ENCODE assay signal across 15 cellular contexts in the genomic region with DNA sequence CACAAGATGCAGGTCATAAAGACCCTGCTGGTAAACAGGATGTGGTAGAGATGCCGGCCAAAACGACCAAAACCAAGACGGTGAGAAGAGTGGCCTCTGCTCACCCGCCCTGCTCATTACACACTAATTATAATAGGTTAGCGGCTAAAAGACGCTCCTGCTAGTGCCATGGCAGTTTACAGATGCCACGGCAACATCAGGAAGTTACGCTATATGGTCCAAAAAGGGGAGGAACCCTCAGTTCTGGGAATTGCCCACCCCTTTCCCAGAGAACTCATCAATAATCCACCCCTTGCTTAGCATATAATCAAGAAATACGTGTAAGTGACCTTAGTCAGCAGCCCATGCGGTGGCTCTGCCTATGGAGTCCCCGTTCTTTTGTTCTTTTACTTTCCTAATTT. TPM values are rescaled to one million over a fixed set of nuclear protein-coding genes. Genes with fewer than 3 reads are reported as not detected.
DNase-seq lines count a peak whose midpoint lies in the region; ATAC-seq and TF ChIP-seq lines count a peak whose summit lies in the region.
"Had no signal": no experiment of that assay in that cellular context is flagged by ENCODE, and none has a peak within 500 bp of the region (broad histone marks: within the 10 kb centered on the region; RNA-seq: fewer than 3 reads in every experiment).

No MANE protein-coding gene starts in this region.

- CTCF ChIA-PET in activated naive CD4-positive, alpha-beta T cell treated with anti-CD3 and anti-CD28 coated beads, Interleukin-2, amount 10 ng/mL, durations not matched to agents 7 days and 5 days (lab: Charles Lee) = no interaction called here
- CTCF ChIA-PET in PC-3 (lab: Charles Lee) = no interaction called here

- no TSS peak for BruUV-seq in PC-3 (replicated peaks; lab: Mats Ljungman, UMichigan)

- no peaks in the 10 kb centered on the region for H3K9me3 ChIP-seq in PC-3 (ENCODE audit: low read length)
- H3K9me3 ChIP-seq: stomach had no signal

- H3K4me3 ChIP-seq in PC-3 (ENCODE audit: low read length) (peak overlapping the region; percentile 44), coronary artery (no peak overlapping the region)
- H3K4me3 ChIP-seq: GM23338, stomach had no signal

- no peaks in the 10 kb centered on the region for H3F3A ChIP-seq in PC-3 (ENCODE audit: low read length, unreplicated experiment)

- no peaks in the 10 kb centered on the region for H3K36me3 Mint-ChIP-seq in activated naive CD4-positive, alpha-beta T cell treated with anti-CD3 and anti-CD28 coated beads, Interleukin-2, amount 10 ng/mL, durations not matched to agents 7 days and 5 days
- no peaks in the 10 kb centered on the region for H3K36me3 Mint-ChIP-seq in activated naive CD8-positive, alpha-beta T cell treated with anti-CD3 and anti-CD28 coated beads, Interleukin-2, amount 50 U/mL, for 24 hours (ENCODE audit: low read depth)

- no peak overlapping the region for H3K27ac Mint-ChIP-seq in activated naive CD4-positive, alpha-beta T cell treated with anti-CD3 and anti-CD28 coated beads, Interleukin-2, amount 10 ng/mL, durations not matched to agents 7 days and 5 days
- H3K27ac Mint-ChIP-seq in activated naive CD8-positive, alpha-beta T cell treated with anti-CD3 and anti-CD28 coated beads, Interleukin-2, amount 50 U/mL, for 24 hours = no peak overlapping the region
- H3K27ac Mint-ChIP-seq: GM23338 had no signal

- H4K20me1 ChIP-seq in PC-3 (ENCODE audit: low read length) = no peaks in the 10 kb centered on the region

- H3K36me3 ChIP-seq in PC-3 (ENCODE audit: low read depth, low read length) = no peaks in the 10 kb centered on the region
- H3K36me3 ChIP-seq: stomach had no signal

- peak overlapping the region; percentile 59 for H3K4me3 Mint-ChIP-seq in activated naive CD4-positive, alpha-beta T cell treated with anti-CD3 and anti-CD28 coated beads, Interleukin-2, amount 10 ng/mL, durations not matched to agents 7 days and 5 days
- peak overlapping the region; percentile 66 for H3K4me3 Mint-ChIP-seq in activated naive CD8-positive, alpha-beta T cell treated with anti-CD3 and anti-CD28 coated beads, Interleukin-2, amount 50 U/mL, for 24 hours
- H3K4me3 Mint-ChIP-seq: GM23338 had no signal

- peaks cover 27% of the 10 kb centered on the region for H3K27me3 ChIP-seq in PC-3 (ENCODE audit: low read length)

- H3K27me3 Mint-ChIP-seq in activated naive CD4-positive, alpha-beta T cell treated with anti-CD3 and anti-CD28 coated beads, Interleukin-2, amount 10 ng/mL, durations not matched to agents 7 days and 5 days = peaks cover 81% of the 10 kb centered on the region
- H3K27me3 Mint-ChIP-seq in activated naive CD8-positive, alpha-beta T cell treated with anti-CD3 and anti-CD28 coated beads, Interleukin-2, amount 50 U/mL, for 24 hours = peaks cover 3% of the 10 kb centered on the region

- no peaks in the 10 kb centered on the region for H3K9me3 Mint-ChIP-seq in activated naive CD4-positive, alpha-beta T cell treated with anti-CD3 and anti-CD28 coated beads, Interleukin-2, amount 10 ng/mL, durations not matched to agents 7 days and 5 days
- H3K9me3 Mint-ChIP-seq in activated naive CD8-positive, alpha-beta T cell treated with anti-CD3 and anti-CD28 coated beads, Interleukin-2, amount 50 U/mL, for 24 hours = no peaks in the 10 kb centered on the region
- H3K9me3 Mint-ChIP-seq: GM23338 had no signal

- H3K27ac ChIP-seq in PC-3 (ENCODE audit: low read length) (no peak overlapping the region), coronary artery (no peak overlapping the region)
- H3K27ac ChIP-seq: stomach had no signal

- H3K9ac ChIP-seq in PC-3 (ENCODE audit: low read length) = no peak overlapping the region

- ATAC-seq in PC-3 = no peak
- peak; percentile 33 for ATAC-seq in activated naive CD8-positive, alpha-beta T cell treated with anti-CD3 and anti-CD28 coated beads, Interleukin-2, amount 50 U/mL, for 24 hours
- ATAC-seq in HG02588 (IDR thresholded peaks at IDR 0.05; ENCODE audit: unreplicated experiment) = no peak
- ATAC-seq: GM23338 had no signal

- no peaks in the 10 kb centered on the region for H3K4me1 ChIP-seq in PC-3 (ENCODE audit: insufficient read depth, low read length)
- H3K4me1 ChIP-seq: stomach had no signal

- intact Hi-C loops in PC-3 (cut with micrococcal nuclease) = no loop called here

- no peaks in the 10 kb centered on the region for H3K9me2 ChIP-seq in PC-3 (replicated peaks; ENCODE audit: low read length)

- H3K4me2 ChIP-seq in PC-3 (ENCODE audit: low read length) = peak overlapping the region; percentile 54
- H3K4me2 ChIP-seq: GM23338 had no signal

- peaks cover 10% of the 10 kb centered on the region for H3K4me1 Mint-ChIP-seq in activated naive CD4-positive, alpha-beta T cell treated with anti-CD3 and anti-CD28 coated beads, Interleukin-2, amount 10 ng/mL, durations not matched to agents 7 days and 5 days
- H3K4me1 Mint-ChIP-seq in activated naive CD8-positive, alpha-beta T cell treated with anti-CD3 and anti-CD28 coated beads, Interleukin-2, amount 50 U/mL, for 24 hours = peaks cover 6% of the 10 kb centered on the region

- H2AFZ ChIP-seq in PC-3 (ENCODE audit: low read length) = peak overlapping the region; percentile 53
- H2AFZ ChIP-seq: GM23338 had no signal

- no peak for TF ChIP-seq CTCF in PC-3 (conservative IDR thresholded peaks at IDR 0.05; ENCODE audit: low read depth, low read length)
- TF ChIP-seq CTCF in coronary artery (IDR thresholded peaks at IDR 0.05) = no peak

- DNase-seq in activated naive CD4-positive, alpha-beta T cell treated with anti-CD3 and anti-CD28 coated beads, Interleukin-2, amount 10 ng/mL, durations not matched to agents 7 days and 5 days = peak; percentile 51
- DNase-seq in activated naive CD4-positive, alpha-beta T cell treated with anti-CD3 and anti-CD28 coated beads, Interleukin-2, amount 50 U/mL, for 16 hours = no peak
- DNase-seq in PC-3 (no peak), HUDEP-2 (lab: John Stamatoyannopoulos, UW; ENCODE audit: unreplicated experiment in 76 of 76) (no peak), coronary artery (ENCODE audit: low spot score) (no peak)
- no peak for DNase-seq in activated naive CD8-positive, alpha-beta T cell treated with anti-CD3 and anti-CD28 coated beads, Interleukin-2, amount 50 U/mL, for 24 hours
- DNase-seq in stimulated activated naive CD4-positive, alpha-beta T cell treated with Interleukin-2 at 50 U/mL for 16 hours (lab: John Stamatoyannopoulos, UW) = peak; percentile 8
- DNase-seq: AML-193, dermis blood vessel endothelial cell, NCI-H524, stomach had no signal

- no peaks in the 10 kb centered on the region for H3K79me2 ChIP-seq in PC-3 (ENCODE audit: low read length)

- POLR2A ChIA-PET in PC-3 (lab: Charles Lee; ENCODE audit: unreplicated experiment) = no interaction called here

RNA-seq across cellular contexts. Expression of gene BHLHE23, which starts 17.6 kb away (rescaled TPM):
- not detected in 2 replicates for total RNA-seq in PC-3 (2014; rRNA removed)
- total RNA-seq: dermis blood vessel endothelial cell, HT-29, pulmonary artery endothelial cell had no signal

RNA-seq across cellular contexts. Expression of gene SLC17A9, which starts 36.7 kb away (rescaled TPM):
- not detected in 2 replicates for total RNA-seq in PC-3 (2014; rRNA removed)

RNA-seq across cellular contexts. Expression of gene GID8, which starts 51.3 kb away (rescaled TPM):
- total RNA-seq in PC-3 (2014; rRNA removed) = 37.2 and 47.5 TPM in 2 replicates

Comparison
In these comparisons a context has a peak if more than half of its experiments do, and no peak if none do; other contexts are left out.
1. DNase-seq: peak in activated naive CD4-positive, alpha-beta T cell treated with anti-CD3 and anti-CD28 coated beads, Interleukin-2, amount 10 ng/mL, durations not matched to agents 7 days and 5 days (single experiment) and stimulated activated naive CD4-positive, alpha-beta T cell treated with Interleukin-2 at 50 U/mL for 16 hours (single experiment); none in activated naive CD4-positive, alpha-beta T cell treated with anti-CD3 and anti-CD28 coated beads, Interleukin-2, amount 50 U/mL, for 16 hours (single experiment), PC-3 (single experiment), activated naive CD8-positive, alpha-beta T cell treated with anti-CD3 and anti-CD28 coated beads, Interleukin-2, amount 50 U/mL, for 24 hours (single experiment), HUDEP-2 (0 of 76) and coronary artery (single experiment).